ENCODE assay signal across 23 cellular contexts in the genomic region with DNA sequence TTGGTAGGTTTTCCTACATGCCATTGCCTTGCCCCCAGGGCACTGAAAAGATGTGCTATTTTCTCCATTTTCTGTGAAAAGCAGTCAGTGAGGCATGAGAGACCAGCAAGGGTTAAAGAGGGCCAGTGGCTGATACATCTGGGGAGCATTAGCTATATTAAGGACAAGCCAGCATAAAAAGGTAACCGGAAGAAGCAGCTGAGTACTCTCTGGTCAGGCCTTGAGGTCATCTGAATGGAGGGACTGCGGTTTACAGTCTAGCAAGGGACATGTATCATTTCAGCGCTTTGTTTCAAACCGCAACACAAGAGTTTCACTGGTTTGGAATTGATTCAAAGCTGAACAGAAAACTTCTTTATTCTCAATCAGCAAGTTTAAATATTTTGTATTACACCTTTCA.
DNase-seq lines count a peak whose midpoint lies in the region; ATAC-seq, FAIRE-seq and TF ChIP-seq lines count a peak whose summit lies in the region.
"Had no signal": no experiment of that assay in that cellular context is flagged by ENCODE, and none has a peak within 500 bp of the region (broad histone marks: within the 10 kb centered on the region; RNA-seq: fewer than 3 reads in every experiment).

No MANE protein-coding gene starts in this region.

- H3K18ac ChIP-seq in H1 (ENCODE audit: extremely low read depth, low read length), result no peak overlapping the region

- H3K27ac ChIP-seq in mammary epithelial cell (ENCODE audit: insufficient read depth, low read depth, low read length) (no peak overlapping the region), breast epithelium (no peak overlapping the region), SJCRH30 (no peak overlapping the region), H1 (ENCODE audit: low read depth, low read length) (no peak overlapping the region), coronary artery (no peak overlapping the region)
- H3K27ac ChIP-seq: 22Rv1, BLaER1, GM23248, PC-9, RWPE1 had no signal

- no peak overlapping the region for H3K9ac ChIP-seq in mammary epithelial cell (ENCODE audit: insufficient read depth, low read length)
- no peak overlapping the region for H3K9ac ChIP-seq in H1 (replicated peaks in 1 of 4; ENCODE audit: extremely low read depth in 1 of 4, low read depth in 3 of 4, low read length in 3 of 4)
- H3K9ac ChIP-seq: BLaER1, GM23248 had no signal

- no peak overlapping the region for H4K5ac ChIP-seq in H1 (ENCODE audit: insufficient read length, low read depth, low read length)

- no peaks in the 10 kb centered on the region for H3K4me1 ChIP-seq in mammary epithelial cell (ENCODE audit: insufficient read depth, low read length)
- peaks cover 0 to 6% of the 10 kb centered on the region in 2 donors for H3K4me1 ChIP-seq in breast epithelium
- H3K4me1 ChIP-seq in SJCRH30, result peaks cover 18% of the 10 kb centered on the region
- H3K4me1 ChIP-seq in H1 (replicated peaks in 1 of 4; ENCODE audit: control insufficient read depth in 3 of 4, insufficient read depth in 4 of 4, low read length in 3 of 4), result no peaks in the 10 kb centered on the region
- H3K4me1 ChIP-seq: BLaER1, HAP-1 had no signal

- DNase-seq in mammary epithelial cell (peak; percentile 2), breast epithelium (ENCODE audit: low spot score in 2 of 2) (no peak), SJCRH30 (peak; percentile 50 to 67), H1 (ENCODE audit: low read depth in 1 of 2, low spot score in 2 of 2) (no peak), coronary artery (ENCODE audit: low spot score) (no peak)
- DNase-seq: CD4-positive, CD25-positive, alpha-beta regulatory T cell; DMS153; DND-41; GM23248; HFFc6; Kasumi-1; NCI-H146; NCI-H1930; NCI-H526; NCI-H82; PC-9 had no signal

- no peak overlapping the region for H4K91ac ChIP-seq in H1 (replicated peaks; ENCODE audit: insufficient read length, low read length)

- H3K56ac ChIP-seq in H1 (replicated peaks; ENCODE audit: insufficient read length, low read depth, low read length), result no peak overlapping the region

- TF ChIP-seq POLR2A in breast epithelium (IDR thresholded peaks at IDR 0.05), result no peak
- TF ChIP-seq POLR2A in H1 (IDR thresholded peaks at IDR 0.05; ENCODE audit: control extremely low read depth in 1 of 2, low read depth in 2 of 2, low read length in 2 of 2), result no peak

- H3K36me3 ChIP-seq in mammary epithelial cell (ENCODE audit: insufficient read depth, low read length) (no peaks in the 10 kb centered on the region), breast epithelium (no peaks in the 10 kb centered on the region), SJCRH30 (peaks cover 2% of the 10 kb centered on the region; the same call in 1 of the 2 replicates), H1 (ENCODE audit: control insufficient read depth in 2 of 4, insufficient read depth in 4 of 4, low read length in 3 of 4) (no peaks in the 10 kb centered on the region)
- H3K36me3 ChIP-seq: BLaER1, HAP-1 had no signal

- intact Hi-C loops in mammary epithelial cell (cut with micrococcal nuclease) (no loop called here), breast epithelium (cut with DNase I; ENCODE audit: low total_unique reads) (no loop called here)

- no peak overlapping the region for H3K14ac ChIP-seq in H1 (ENCODE audit: insufficient read length)

- no peak overlapping the region for H2AK5ac ChIP-seq in H1 (ENCODE audit: low read depth, low read length)

- H2BK15ac ChIP-seq in H1 (ENCODE audit: low read length), result no peak overlapping the region

- no TSS peak for BruUV-seq in mammary epithelial cell (replicated peaks; lab: Mats Ljungman, UMichigan)

- H2AFZ ChIP-seq in mammary epithelial cell (ENCODE audit: low read depth, low read length) (no peak overlapping the region), H1 (ENCODE audit: low read length) (peak overlapping the region; percentile 77; the same call in 1 of the 2 replicates)
- H2AFZ ChIP-seq: GM23248, PC-9 had no signal

- in situ Hi-C loops in mammary epithelial cell (cut with MboI; ENCODE audit: low sequenced_read_pairs in 2 of 2), result no loop called here

- H3K23me2 ChIP-seq in H1 (ENCODE audit: low read depth, low read length), result no peaks in the 10 kb centered on the region

- FAIRE-seq in H1 (lab: Jason Lieb, UNC), result no peak

- WGBS in mammary epithelial cell (ENCODE audit: low coverage, missing lambda C conversion rate), result 25% methylated on average over 4 of the region's 4 CpGs
- 93% methylated on average over 4 of the region's 4 CpGs; no CpG with 5 or more reads in 1 of the 2 experiments for WGBS in H1 (ENCODE audit: extremely low coverage in 1 of 2, insufficient coverage in 1 of 2, insufficient read length in 1 of 2, insufficient replicate concordance in 2 of 2, low coverage in 1 of 2, low lambda C conversion rate in 2 of 2, missing lambda C conversion rate in 1 of 2), 2 experiments

- no peak overlapping the region for H3K4ac ChIP-seq in H1 (replicated peaks; ENCODE audit: insufficient read length, low read depth, low read length)

- no peaks in the 10 kb centered on the region for H3K27me3 ChIP-seq in mammary epithelial cell (ENCODE audit: insufficient read depth, low read length)
- no peaks in the 10 kb centered on the region for H3K27me3 ChIP-seq in breast epithelium
- no peaks in the 10 kb centered on the region for H3K27me3 ChIP-seq in SJCRH30
- H3K27me3 ChIP-seq in H1 (replicated peaks in 1 of 4; ENCODE audit: control insufficient read depth in 3 of 4, extremely low read depth in 1 of 4, insufficient read depth in 3 of 4, low read length in 3 of 4), result no peaks in the 10 kb centered on the region
- H3K27me3 ChIP-seq: BLaER1 had no signal

- H3K23ac ChIP-seq in H1 (ENCODE audit: insufficient read length), result no peak overlapping the region

- H4K20me1 ChIP-seq in mammary epithelial cell (ENCODE audit: insufficient read depth, low read length) (no peaks in the 10 kb centered on the region), H1 (replicated peaks in 1 of 2; ENCODE audit: control insufficient read depth in 1 of 2, insufficient read depth in 2 of 2, low read length in 2 of 2) (no peaks in the 10 kb centered on the region)
- H4K20me1 ChIP-seq: BLaER1 had no signal

- no peaks in the 10 kb centered on the region for H3K9me3 ChIP-seq in mammary epithelial cell (replicated peaks; ENCODE audit: insufficient read depth, low read length)
- no peaks in the 10 kb centered on the region for H3K9me3 ChIP-seq in breast epithelium
- peaks cover 6% of the 10 kb centered on the region for H3K9me3 ChIP-seq in SJCRH30 (replicated peaks)
- H3K9me3 ChIP-seq in H1 (ENCODE audit: insufficient read depth in 2 of 2, low read depth in 1 of 2, low read length in 1 of 2), result no peaks in the 10 kb centered on the region
- H3K9me3 ChIP-seq: BLaER1, HAP-1 had no signal

- TF ChIP-seq CTCF in mammary epithelial cell (conservative IDR thresholded peaks at IDR 0.05 in 1 of 2, IDR thresholded peaks at IDR 0.05 in 1 of 2; ENCODE audit: extremely low read depth in 1 of 2, insufficient read depth in 1 of 2, low read depth in 1 of 2, low read length in 2 of 2) (no peak), breast epithelium (IDR thresholded peaks at IDR 0.05) (no peak), H1 (IDR thresholded peaks at IDR 0.05; ENCODE audit: control extremely low read depth in 1 of 3, insufficient read depth in 1 of 3, low read depth in 1 of 3, low read length in 3 of 3) (no peak), coronary artery (IDR thresholded peaks at IDR 0.05) (no peak)

- no peak overlapping the region for H2BK20ac ChIP-seq in H1 (ENCODE audit: low read length)

- POLR2A ChIA-PET in H1 (lab: Charles Lee; ENCODE audit: partially characterized antibody), result no interaction called here

- no peak overlapping the region for H2BK120ac ChIP-seq in H1 (replicated peaks; ENCODE audit: low read depth, low read length)

- H3K4me3 ChIP-seq in mammary epithelial cell (replicated peaks in 1 of 3; ENCODE audit: insufficient read depth in 1 of 3, low read depth in 2 of 3, low read length in 3 of 3), result no peak overlapping the region
- H3K4me3 ChIP-seq in breast epithelium, result no peak overlapping the region
- no peak overlapping the region for H3K4me3 ChIP-seq in SJCRH30
- H3K4me3 ChIP-seq in H1 (ENCODE audit: extremely low read depth in 1 of 4, insufficient read depth in 2 of 4, low read depth in 3 of 4, low read length in 4 of 4), result no peak overlapping the region
- H3K4me3 ChIP-seq in coronary artery, result no peak overlapping the region
- H3K4me3 ChIP-seq: BLaER1, GM23248, HAP-1, PC-9 had no signal

- CTCF ChIA-PET in mammary epithelial cell (lab: Charles Lee; ENCODE audit: low non-redundant PET), result no interaction called here
- CTCF ChIA-PET in H1 (lab: Charles Lee; ENCODE audit: partially characterized antibody), result no interaction called here

- H2BK12ac ChIP-seq in H1 (ENCODE audit: low read depth, low read length), result no peak overlapping the region

- no peak for TF ChIP-seq EP300 in H1 (IDR thresholded peaks at IDR 0.05; ENCODE audit: borderline replicate concordance in 1 of 2, low read depth in 2 of 2, low read length in 2 of 2)

- H3K79me2 ChIP-seq in mammary epithelial cell (ENCODE audit: insufficient read depth, low read length) (no peaks in the 10 kb centered on the region), H1 (ENCODE audit: control insufficient read depth in 1 of 2, insufficient read depth in 2 of 2, low read length in 2 of 2) (no peaks in the 10 kb centered on the region)

- H3K4me2 ChIP-seq in mammary epithelial cell (ENCODE audit: insufficient read depth, low read depth, low read length) (no peak overlapping the region), H1 (ENCODE audit: insufficient read depth in 1 of 2, low read depth in 2 of 2, low read length in 2 of 2) (no peak overlapping the region)
- H3K4me2 ChIP-seq: BLaER1, PC-9 had no signal

- H2BK5ac ChIP-seq in H1 (ENCODE audit: low read depth, low read length), result no peak overlapping the region

- TF ChIP-seq RAD21 in H1 (IDR thresholded peaks at IDR 0.05 in 1 of 2, conservative IDR thresholded peaks at IDR 0.05 in 1 of 2; ENCODE audit: low read depth in 2 of 2, low read length in 2 of 2), result no peak

- H4K8ac ChIP-seq in H1 (ENCODE audit: extremely low read depth, insufficient read depth, low read length), result no peak overlapping the region

- no peak for ATAC-seq in HG02798 (IDR thresholded peaks at IDR 0.05; ENCODE audit: poor library complexity, unreplicated experiment)
- no peak for ATAC-seq in HG02981 (IDR thresholded peaks at IDR 0.05; ENCODE audit: unreplicated experiment)
- no peak for ATAC-seq in GM18873 (IDR thresholded peaks at IDR 0.05; ENCODE audit: low FRiP score, unreplicated experiment)

- dilution Hi-C loops in mammary epithelial cell (cut with HindIII; ENCODE audit: low sequenced_read_pairs), result no loop called here

- no peaks in the 10 kb centered on the region for H3K79me1 ChIP-seq in H1 (ENCODE audit: low read depth, low read length)

TF ChIP-seq in H1, 55 proteins besides CTCF, POLR2A, EP300 and RAD21 (continues in another document):
- TF ChIP-seq HDAC2 (IDR thresholded peaks at IDR 0.05; ENCODE audit: borderline replicate concordance in 1 of 2, low read depth in 2 of 2, low read length in 2 of 2), result no peak
- TF ChIP-seq KDM5A (IDR thresholded peaks at IDR 0.05; ENCODE audit: low read length), result no peak
- no peak for TF ChIP-seq SRF (IDR thresholded peaks at IDR 0.05; ENCODE audit: low read depth, low read length)
- no peak for TF ChIP-seq SAP30 (IDR thresholded peaks at IDR 0.05; ENCODE audit: insufficient read depth, insufficient replicate concordance, low read length)
- no peak for TF ChIP-seq TBP (IDR thresholded peaks at IDR 0.05; ENCODE audit: low read depth, low read length)
- no peak for TF ChIP-seq RFX5 (IDR thresholded peaks at IDR 0.05; ENCODE audit: borderline replicate concordance, low read depth, low read length)

Comparison
In these comparisons a context has a peak if more than half of its experiments do, and no peak if none do; other contexts are left out.
1. DNase-seq: peak in mammary epithelial cell (single experiment) and SJCRH30 (2 of 2); none in breast epithelium (0 of 2), H1 (0 of 2) and coronary artery (single experiment).